ENCODE assay signal across 22 cellular contexts in the genomic region with DNA sequence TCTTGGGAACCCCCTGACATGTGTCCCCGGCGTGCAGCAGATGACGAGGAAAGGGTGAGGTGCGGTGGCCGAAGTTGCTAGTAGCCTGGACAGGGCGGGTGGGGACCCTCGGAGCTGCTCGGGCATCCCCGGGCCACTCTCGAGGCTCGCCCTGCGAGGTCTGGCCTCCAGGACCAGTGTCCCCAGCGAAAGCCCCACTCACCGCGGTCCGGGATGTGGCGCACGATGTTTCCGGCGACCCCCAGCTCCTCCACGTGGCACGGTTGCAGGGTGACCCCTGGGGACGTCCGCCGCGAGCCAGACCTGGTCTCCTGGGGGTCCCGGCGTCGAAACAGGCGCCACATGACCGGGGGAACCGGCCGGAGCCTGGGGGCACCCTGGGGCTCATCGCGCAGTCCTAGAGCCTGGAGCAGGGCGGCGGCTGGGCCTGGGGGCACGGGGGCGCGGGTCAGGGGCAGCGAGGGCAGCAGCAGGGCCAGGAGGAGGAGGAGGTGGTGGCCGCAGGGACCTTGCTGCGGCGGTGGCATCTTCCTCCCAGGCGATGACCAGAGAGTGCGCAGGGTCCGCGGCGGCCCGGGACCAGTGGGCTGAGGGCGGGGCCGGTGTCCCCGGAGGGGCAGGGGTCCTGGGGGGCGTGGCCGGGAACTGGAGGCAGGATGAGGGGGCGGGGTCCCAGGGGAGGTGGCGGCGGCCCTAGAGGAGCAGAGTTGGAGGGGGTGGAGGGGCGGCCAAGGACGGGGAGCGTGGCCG. TPM values are rescaled to one million over a fixed set of nuclear protein-coding genes. Genes with fewer than 3 reads are reported as not detected.
A peak's percentile ranks its signal among the peaks of the same experiment; 100 is the strongest.
DNase-seq lines count a peak whose midpoint lies in the region; ATAC-seq, FAIRE-seq and TF ChIP-seq lines count a peak whose summit lies in the region.
"Had no signal": no experiment of that assay in that cellular context is flagged by ENCODE, and none has a peak within 500 bp of the region (broad histone marks: within the 10 kb centered on the region; RNA-seq: fewer than 3 reads in every experiment).

No MANE protein-coding gene starts in this region.

- no peak overlapping the region for H2AK5ac ChIP-seq in H1 (ENCODE audit: low read depth, low read length)

- H3K27ac ChIP-seq in BLaER1 (peak overlapping the region; percentile 46), HEK293 (ENCODE audit: extremely low read depth, low read depth, low read length) (no peak overlapping the region), H1 (ENCODE audit: low read depth, low read length) (no peak overlapping the region), lung (ENCODE audit: low read depth in 1 of 2, low read length in 1 of 2) (no peak overlapping the region)
- H3K27ac ChIP-seq: C4-2B had no signal

- H3K4me3 ChIP-seq in BLaER1 (peak overlapping the region; percentile 57), HEK293 (ENCODE audit: low read depth, low read length) (no peak overlapping the region), H1 (ENCODE audit: extremely low read depth in 1 of 4, insufficient read depth in 2 of 4, low read depth in 3 of 4, low read length in 4 of 4) (peak overlapping the region in 2 of 4 experiments; percentile 11 to 49; a peak in 3 of 8 replicates), lung (peak overlapping the region; percentile 9)

- no peak overlapping the region for H3K27ac Mint-ChIP-seq in activated T-helper 17 cell treated with anti-CD3 and anti-CD28 coated beads, Interleukin-2, amount 50 U/mL, for 72 hours
- no peak overlapping the region for H3K27ac Mint-ChIP-seq in MCF 10A (ENCODE audit: low read depth, unreplicated experiment)

- H3K18ac ChIP-seq in H1 (ENCODE audit: extremely low read depth, low read length), result no peak overlapping the region

- H4K5ac ChIP-seq in H1 (ENCODE audit: insufficient read length, low read depth, low read length), result no peak overlapping the region

- peaks cover 41% of the 10 kb centered on the region for H3K36me3 Mint-ChIP-seq in activated T-helper 17 cell treated with anti-CD3 and anti-CD28 coated beads, Interleukin-2, amount 50 U/mL, for 72 hours (ENCODE audit: low read depth)
- H3K36me3 Mint-ChIP-seq in MCF 10A (ENCODE audit: insufficient read depth, unreplicated experiment), result peaks cover 54% of the 10 kb centered on the region

- H4K20me1 ChIP-seq in BLaER1 (peaks cover 53% of the 10 kb centered on the region), H1 (replicated peaks in 1 of 2; ENCODE audit: control insufficient read depth in 1 of 2, insufficient read depth in 2 of 2, low read length in 2 of 2) (peaks cover 5 to 10% of the 10 kb centered on the region in 2 experiments)

- no peak overlapping the region for H3K4me3 Mint-ChIP-seq in activated T-helper 17 cell treated with anti-CD3 and anti-CD28 coated beads, Interleukin-2, amount 50 U/mL, for 72 hours
- H3K4me3 Mint-ChIP-seq in MCF 10A (ENCODE audit: unreplicated experiment), result no peak overlapping the region

- intact Hi-C loops in MCF 10A (cut with micrococcal nuclease), result no loop called here

- CTCF ChIA-PET in HEK293 (lab: Yijun Ruan, JAX) (no interaction called here), H1 (lab: Charles Lee; ENCODE audit: partially characterized antibody) (interaction anchor here (0.9 to 1.5 kb wide), 2 partner anchors 25 to 126 kb away, joined by 3 to 4 read pairs; partner anchors contain the start of gene CERS1), MCF 10A (lab: Yijun Ruan, JAX) (interaction anchor here (0.5 kb wide), 1 partner anchor 431 kb away, joined by 4 read pairs; no protein-coding TSS in a partner anchor)

- H3K4me1 Mint-ChIP-seq in activated T-helper 17 cell treated with anti-CD3 and anti-CD28 coated beads, Interleukin-2, amount 50 U/mL, for 72 hours, result no peaks in the 10 kb centered on the region
- H3K4me1 Mint-ChIP-seq in MCF 10A (ENCODE audit: insufficient read depth, unreplicated experiment), result no peaks in the 10 kb centered on the region

- no peak overlapping the region for H2BK12ac ChIP-seq in H1 (ENCODE audit: low read depth, low read length)

- H3K14ac ChIP-seq in H1 (ENCODE audit: insufficient read length), result no peak overlapping the region

- BruUV-seq in MCF 10A (replicated peaks; lab: Mats Ljungman, UMichigan), result no TSS peak

- TF ChIP-seq POLR2A in H1 (IDR thresholded peaks at IDR 0.05; ENCODE audit: control extremely low read depth in 1 of 2, low read depth in 2 of 2, low read length in 2 of 2), result no peak

- DNase-seq in H1 (ENCODE audit: low read depth in 1 of 2, low spot score in 2 of 2) (peak in 1 of 2 experiments; percentile 96), lung (ENCODE audit: low spot score) (no peak), MCF 10A (ENCODE audit: unreplicated experiment) (no peak), NCI-H1694 treated with DMSO at 0.1 percent for 48 hours (lab: John Stamatoyannopoulos, UW) (no peak)
- DNase-seq: Caco-2, DMS153, HCEC 1CT, Karpas-422, MM.1S, NCI-H1092 treated with DMSO at 0.1 percent for 48 hours, NCI-H1694, NCI-H2107, NCI-H2227 treated with DMSO at 0.1 percent for 48 hours, NCI-H524 had no signal

- no peak for TF ChIP-seq EP300 in H1 (IDR thresholded peaks at IDR 0.05; ENCODE audit: borderline replicate concordance in 1 of 2, low read depth in 2 of 2, low read length in 2 of 2)

- H3K4me2 ChIP-seq in BLaER1 (peak overlapping the region; percentile 95), H1 (ENCODE audit: insufficient read depth in 1 of 2, low read depth in 2 of 2, low read length in 2 of 2) (peak overlapping the region; percentile 57 to 59)

- H3K27me3 ChIP-seq in BLaER1 (no peaks in the 10 kb centered on the region), H1 (replicated peaks in 1 of 4; ENCODE audit: control insufficient read depth in 3 of 4, extremely low read depth in 1 of 4, insufficient read depth in 3 of 4, low read length in 3 of 4) (peaks cover 0 to 2% (median 0%) of the 10 kb centered on the region in 4 experiments; a peak in 1 of 7 replicates), lung (ENCODE audit: control insufficient read depth, insufficient read depth) (no peaks in the 10 kb centered on the region)

- no peaks in the 10 kb centered on the region; the same call in 1 of the 2 replicates for H3K79me1 ChIP-seq in H1 (ENCODE audit: low read depth, low read length)

- H2BK20ac ChIP-seq in H1 (ENCODE audit: low read length), result no peak overlapping the region

- no peak overlapping the region for H2AFZ ChIP-seq in H1 (ENCODE audit: low read length)

- no peak overlapping the region for H2BK120ac ChIP-seq in H1 (replicated peaks; ENCODE audit: low read depth, low read length)

- no peaks in the 10 kb centered on the region for H3K79me2 ChIP-seq in H1 (ENCODE audit: control insufficient read depth in 1 of 2, insufficient read depth in 2 of 2, low read length in 2 of 2)

- no peak overlapping the region for H4K91ac ChIP-seq in H1 (replicated peaks; ENCODE audit: insufficient read length, low read length)

- TF ChIP-seq CTCF in HEK293 (tag by site-specific recombination; IDR thresholded peaks at IDR 0.05), result no peak
- TF ChIP-seq CTCF in H1 (IDR thresholded peaks at IDR 0.05; ENCODE audit: control extremely low read depth in 1 of 3, insufficient read depth in 1 of 3, low read depth in 1 of 3, low read length in 3 of 3), result no peak
- TF ChIP-seq CTCF in lung (IDR thresholded peaks at IDR 0.05; ENCODE audit: control extremely low read depth, extremely low read depth), result no peak
- no peak for TF ChIP-seq CTCF in MCF 10A (IDR thresholded peaks at IDR 0.05; ENCODE audit: unreplicated experiment)

- H3K4ac ChIP-seq in H1 (replicated peaks; ENCODE audit: insufficient read length, low read depth, low read length), result no peak overlapping the region

- H3K4me1 ChIP-seq in BLaER1, result peaks cover 27% of the 10 kb centered on the region
- H3K4me1 ChIP-seq in HEK293 (ENCODE audit: control insufficient read depth, insufficient read depth, low read length), result peaks cover 5% of the 10 kb centered on the region
- peaks cover 0 to 13% (median 4%) of the 10 kb centered on the region in 4 experiments; a peak in 4 of 7 replicates for H3K4me1 ChIP-seq in H1 (replicated peaks in 1 of 4; ENCODE audit: control insufficient read depth in 3 of 4, insufficient read depth in 4 of 4, low read length in 3 of 4)
- H3K4me1 ChIP-seq in lung (ENCODE audit: control insufficient read depth in 2 of 2, insufficient read depth in 2 of 2, low read length in 2 of 2), result peaks cover 3 to 9% of the 10 kb centered on the region in 2 donors

- no peaks in the 10 kb centered on the region for H3K9me3 ChIP-seq in BLaER1
- H3K9me3 ChIP-seq in HEK293 (ENCODE audit: control insufficient read depth, insufficient read depth, low read depth, low read length), result no peaks in the 10 kb centered on the region
- no peaks in the 10 kb centered on the region for H3K9me3 ChIP-seq in H1 (ENCODE audit: insufficient read depth in 2 of 2, low read depth in 1 of 2, low read length in 1 of 2)
- no peaks in the 10 kb centered on the region for H3K9me3 ChIP-seq in lung (ENCODE audit: control insufficient read depth in 2 of 2, insufficient read depth in 1 of 2, low read length in 1 of 2)
- H3K9me3 ChIP-seq: Caco-2 had no signal

- H3K23ac ChIP-seq in H1 (ENCODE audit: insufficient read length), result no peak overlapping the region

- POLR2A ChIA-PET in HEK293 (lab: Yijun Ruan, JAX), result no interaction called here
- POLR2A ChIA-PET in H1 (lab: Charles Lee; ENCODE audit: partially characterized antibody), result interaction anchor here (1.1 to 1.4 kb wide), 4 partner anchors 16 to 197 kb away, joined by 3 to 4 read pairs (median 3); no protein-coding TSS in a partner anchor
- POLR2A ChIA-PET in MCF 10A (lab: Yijun Ruan, JAX), result no interaction called here

- no peak for TF ChIP-seq RAD21 in H1 (IDR thresholded peaks at IDR 0.05 in 1 of 2, conservative IDR thresholded peaks at IDR 0.05 in 1 of 2; ENCODE audit: low read depth in 2 of 2, low read length in 2 of 2)

- H3K27me3 Mint-ChIP-seq in activated T-helper 17 cell treated with anti-CD3 and anti-CD28 coated beads, Interleukin-2, amount 50 U/mL, for 72 hours, result no peaks in the 10 kb centered on the region
- no peaks in the 10 kb centered on the region for H3K27me3 Mint-ChIP-seq in MCF 10A (ENCODE audit: insufficient read depth, unreplicated experiment)

- H2BK15ac ChIP-seq in H1 (ENCODE audit: low read length), result no peak overlapping the region

- H2BK5ac ChIP-seq in H1 (ENCODE audit: low read depth, low read length), result no peak overlapping the region

- peak overlapping the region; percentile 45; the same call in 1 of the 2 replicates for H3K9ac ChIP-seq in BLaER1
- H3K9ac ChIP-seq in H1 (replicated peaks in 1 of 4; ENCODE audit: extremely low read depth in 1 of 4, low read depth in 3 of 4, low read length in 3 of 4), result no peak overlapping the region

- H4K8ac ChIP-seq in H1 (ENCODE audit: extremely low read depth, insufficient read depth, low read length), result no peak overlapping the region

- no peak overlapping the region for H3K56ac ChIP-seq in H1 (replicated peaks; ENCODE audit: insufficient read length, low read depth, low read length)

- FAIRE-seq in H1 (lab: Jason Lieb, UNC), result no peak
- FAIRE-seq: A204.1 had no signal

- no peaks in the 10 kb centered on the region for H3K9me3 Mint-ChIP-seq in activated T-helper 17 cell treated with anti-CD3 and anti-CD28 coated beads, Interleukin-2, amount 50 U/mL, for 72 hours
- no peaks in the 10 kb centered on the region for H3K9me3 Mint-ChIP-seq in MCF 10A (ENCODE audit: unreplicated experiment)

- H3K36me3 ChIP-seq in BLaER1 (peaks cover 48% of the 10 kb centered on the region), HEK293 (ENCODE audit: control insufficient read depth in 2 of 2, insufficient read depth in 1 of 2, low read length in 2 of 2) (peaks cover 0 to 47% of the 10 kb centered on the region in 2 experiments; a peak in 1 of 3 replicates), H1 (ENCODE audit: control insufficient read depth in 2 of 4, insufficient read depth in 4 of 4, low read length in 3 of 4) (peaks cover 6 to 16% (median 12%) of the 10 kb centered on the region in 4 experiments; a peak in 6 of 8 replicates), lung (ENCODE audit: control insufficient read depth in 2 of 2, insufficient read depth in 2 of 2, low read length in 2 of 2) (peaks cover 0 to 29% of the 10 kb centered on the region in 2 donors)

- ATAC-seq in lung (ENCODE audit: insufficient read depth, low FRiP score), result no peak
- no peak for ATAC-seq in activated T-helper 17 cell treated with anti-CD3 and anti-CD28 coated beads, Interleukin-2, amount 50 U/mL, for 72 hours (replicated peaks)
- ATAC-seq in HG02678 (IDR thresholded peaks at IDR 0.05; ENCODE audit: unreplicated experiment), result no peak
- ATAC-seq: Panc1, Right ventricle myocardium inferior had no signal

- WGBS in H1 (ENCODE audit: extremely low coverage in 1 of 2, insufficient coverage in 1 of 2, insufficient read length in 1 of 2, insufficient replicate concordance in 2 of 2, low coverage in 1 of 2, low lambda C conversion rate in 2 of 2, missing lambda C conversion rate in 1 of 2), 2 experiments, result 62% methylated on average over 27 of the region's 62 CpGs; no CpG with 5 or more reads in 1 of the 2 experiments
- WGBS in lung, 2 donors, result 7 to 15% methylated on average over 59 to 62 of the region's 62 CpGs

- H3K23me2 ChIP-seq in H1 (ENCODE audit: low read depth, low read length), result peaks cover 4% of the 10 kb centered on the region; the same call in 1 of the 2 replicates

RNA-seq across cellular contexts. Expression of gene CERS1, which starts 26.0 kb away (rescaled TPM):
- total RNA-seq in H1 (2021; fragmentation: NEBNext Ultra II Directional; extraction: Animal tissue kit (Norgen Biotek cat#: 25700)), result 18.6 and 23.1 TPM in 2 replicates
- polyA plus RNA-seq in H1 (2011; rRNA removed) (51.0 and 61.6 TPM in 2 replicates), lung (under 1 TPM; 0.14 to 0.16 TPM)
- polyA plus RNA-seq in H1 (2011; cell fraction: cytosol; rRNA removed), result 34.1 TPM
- polyA plus RNA-seq in H1 (2011; cell fraction: nucleus; rRNA removed), result 63.5 TPM
- polyA plus RNA-seq in H1 (2012, experiment 1 of 2), result 19.7 to 33.8 TPM (median 29.0 TPM) in 4 replicates
- polyA plus RNA-seq in H1 (2012, experiment 2 of 2), result 27.3 TPM
- 24.6 TPM for polyA plus RNA-seq in H1 (2013, experiment 1 of 2)
- 27.4 TPM for polyA plus RNA-seq in H1 (2013, experiment 2 of 2)
- polyA minus RNA-seq in H1 (2011; rRNA and poly(A)+ RNA removed), result 35.8 and 44.0 TPM in 2 replicates
- 12.2 TPM for polyA minus RNA-seq in H1 (2011; cell fraction: cytosol; rRNA and poly(A)+ RNA removed)
- 9.3 TPM for polyA minus RNA-seq in H1 (2011; cell fraction: nucleus; rRNA and poly(A)+ RNA removed)
- total RNA-seq in lung (1 to 10 TPM in 1 of 2 donors, under 1 TPM in 1; 0.55 to 1.7 TPM), MCF 10A (2022) (not detected in 2 replicates)
- not detected for total RNA-seq in activated T-helper 17 cell treated with anti-CD3 and anti-CD28 coated beads, Interleukin-2, amount 50 U/mL, for 72 hours

RNA-seq across cellular contexts. Expression of gene UPF1, which starts 38.2 kb away (rescaled TPM):
- 62.0 and 64.6 TPM in 2 replicates for total RNA-seq in H1 (2021; fragmentation: NEBNext Ultra II Directional; extraction: Animal tissue kit (Norgen Biotek cat#: 25700))
- 46.4 and 77.0 TPM in 2 replicates for polyA plus RNA-seq in H1 (2011; rRNA removed)
- 21.2 TPM for polyA plus RNA-seq in H1 (2011; cell fraction: cytosol; rRNA removed)
- polyA plus RNA-seq in H1 (2011; cell fraction: nucleus; rRNA removed), result 103 TPM
- polyA plus RNA-seq in H1 (2012, experiment 1 of 2), result 27.7 to 47.4 TPM (median 46.0 TPM) in 4 replicates
- 32.1 TPM for polyA plus RNA-seq in H1 (2012, experiment 2 of 2)
- polyA plus RNA-seq in H1 (2013, experiment 1 of 2), result 28.2 TPM
- 27.5 TPM for polyA plus RNA-seq in H1 (2013, experiment 2 of 2)
- polyA minus RNA-seq in H1 (2011; rRNA and poly(A)+ RNA removed), result 70.9 and 84.6 TPM in 2 replicates
- 56.1 TPM for polyA minus RNA-seq in H1 (2011; cell fraction: cytosol; rRNA and poly(A)+ RNA removed)
- 58.3 TPM for polyA minus RNA-seq in H1 (2011; cell fraction: nucleus; rRNA and poly(A)+ RNA removed)
- total RNA-seq in lung, result 10 to 100 TPM; 78.8 to 89.2 TPM
- polyA plus RNA-seq in lung, result 10 to 100 TPM; 48.3 to 50.1 TPM
- total RNA-seq in activated T-helper 17 cell treated with anti-CD3 and anti-CD28 coated beads, Interleukin-2, amount 50 U/mL, for 72 hours, result 10 to 100 TPM; 64.9 to 90.1 TPM
- total RNA-seq in MCF 10A (2022), result 79.8 and 85.0 TPM in 2 replicates

RNA-seq across cellular contexts. Expression of gene COPE, which starts 49.2 kb away (rescaled TPM):
- total RNA-seq in H1 (2021; fragmentation: NEBNext Ultra II Directional; extraction: Animal tissue kit (Norgen Biotek cat#: 25700)), result 178 and 190 TPM in 2 replicates
- polyA plus RNA-seq in H1 (2011; rRNA removed) (356 and 420 TPM in 2 replicates), lung (100 to 1,000 TPM; 285 to 365 TPM)
- 301 TPM for polyA plus RNA-seq in H1 (2011; cell fraction: cytosol; rRNA removed)
- 264 TPM for polyA plus RNA-seq in H1 (2011; cell fraction: nucleus; rRNA removed)
- 96.2 to 216 TPM (median 204 TPM) in 4 replicates for polyA plus RNA-seq in H1 (2012, experiment 1 of 2)
- 178 TPM for polyA plus RNA-seq in H1 (2012, experiment 2 of 2)
- 133 TPM for polyA plus RNA-seq in H1 (2013, experiment 1 of 2)
- polyA plus RNA-seq in H1 (2013, experiment 2 of 2), result 137 TPM
- polyA minus RNA-seq in H1 (2011; rRNA and poly(A)+ RNA removed), result 78.2 and 93.8 TPM in 2 replicates
- 107 TPM for polyA minus RNA-seq in H1 (2011; cell fraction: cytosol; rRNA and poly(A)+ RNA removed)
- 82.4 TPM for polyA minus RNA-seq in H1 (2011; cell fraction: nucleus; rRNA and poly(A)+ RNA removed)
- total RNA-seq in lung (100 to 1,000 TPM in 1 of 2 donors, 10 to 100 TPM in 1; 94.1 to 265 TPM), MCF 10A (2022) (310 and 456 TPM in 2 replicates)
- total RNA-seq in activated T-helper 17 cell treated with anti-CD3 and anti-CD28 coated beads, Interleukin-2, amount 50 U/mL, for 72 hours, result 100 to 1,000 TPM; 166 to 171 TPM

RNA-seq across cellular contexts. Expression of gene DDX49, which starts 49.6 kb away (rescaled TPM):
- 41.3 and 52.3 TPM in 2 replicates for total RNA-seq in H1 (2021; fragmentation: NEBNext Ultra II Directional; extraction: Animal tissue kit (Norgen Biotek cat#: 25700))
- 46.5 and 61.0 TPM in 2 replicates for polyA plus RNA-seq in H1 (2011; rRNA removed)
- polyA plus RNA-seq in H1 (2011; cell fraction: cytosol; rRNA removed), result 46.6 TPM
- polyA plus RNA-seq in H1 (2011; cell fraction: nucleus; rRNA removed), result 69.7 TPM
- 29.5 to 43.0 TPM (median 38.5 TPM) in 4 replicates for polyA plus RNA-seq in H1 (2012, experiment 1 of 2)
- 53.4 TPM for polyA plus RNA-seq in H1 (2012, experiment 2 of 2)
- 18.1 TPM for polyA plus RNA-seq in H1 (2013, experiment 1 of 2)
- polyA plus RNA-seq in H1 (2013, experiment 2 of 2), result 16.8 TPM
- 34.0 and 34.1 TPM in 2 replicates for polyA minus RNA-seq in H1 (2011; rRNA and poly(A)+ RNA removed)
- polyA minus RNA-seq in H1 (2011; cell fraction: cytosol; rRNA and poly(A)+ RNA removed), result 37.3 TPM
- polyA minus RNA-seq in H1 (2011; cell fraction: nucleus; rRNA and poly(A)+ RNA removed), result 31.5 TPM
- total RNA-seq in lung, result 10 to 100 TPM; 32.2 to 59.8 TPM
- polyA plus RNA-seq in lung, result 10 to 100 TPM; 52.6 to 69.1 TPM
- 10 to 100 TPM; 33.7 to 54.4 TPM for total RNA-seq in activated T-helper 17 cell treated with anti-CD3 and anti-CD28 coated beads, Interleukin-2, amount 50 U/mL, for 72 hours
- 87.7 and 98.8 TPM in 2 replicates for total RNA-seq in MCF 10A (2022)
